Comparison of ENCODE assay signal across 1 cellular context in the genomic region with DNA sequence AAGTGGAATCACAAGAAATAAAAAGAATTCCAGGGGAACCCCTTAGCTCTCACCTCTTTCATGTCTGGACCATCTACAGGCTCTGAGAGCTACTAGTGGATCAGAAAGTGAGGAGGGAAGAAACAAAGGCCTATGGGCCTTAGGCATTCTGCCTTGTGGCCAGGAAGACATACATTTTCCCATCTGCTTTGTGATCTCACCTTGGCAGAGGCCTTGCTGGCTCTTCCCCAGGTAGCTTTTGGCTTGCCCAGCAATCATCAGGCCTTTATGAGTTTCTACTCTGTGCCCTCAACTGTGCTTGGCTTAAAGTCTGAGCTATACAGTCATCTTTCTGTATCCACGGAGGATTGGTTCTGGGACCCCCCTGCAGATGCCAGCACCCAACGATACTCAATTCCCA.
TF ChIP-seq lines count a peak whose summit lies in the region.

No MANE protein-coding gene starts in this region.

TF ChIP-seq in GM23338, 12 proteins besides CTCF, POLR2A, EP300 and RAD21 (continued from another document):
- TF ChIP-seq, protein P1, sequence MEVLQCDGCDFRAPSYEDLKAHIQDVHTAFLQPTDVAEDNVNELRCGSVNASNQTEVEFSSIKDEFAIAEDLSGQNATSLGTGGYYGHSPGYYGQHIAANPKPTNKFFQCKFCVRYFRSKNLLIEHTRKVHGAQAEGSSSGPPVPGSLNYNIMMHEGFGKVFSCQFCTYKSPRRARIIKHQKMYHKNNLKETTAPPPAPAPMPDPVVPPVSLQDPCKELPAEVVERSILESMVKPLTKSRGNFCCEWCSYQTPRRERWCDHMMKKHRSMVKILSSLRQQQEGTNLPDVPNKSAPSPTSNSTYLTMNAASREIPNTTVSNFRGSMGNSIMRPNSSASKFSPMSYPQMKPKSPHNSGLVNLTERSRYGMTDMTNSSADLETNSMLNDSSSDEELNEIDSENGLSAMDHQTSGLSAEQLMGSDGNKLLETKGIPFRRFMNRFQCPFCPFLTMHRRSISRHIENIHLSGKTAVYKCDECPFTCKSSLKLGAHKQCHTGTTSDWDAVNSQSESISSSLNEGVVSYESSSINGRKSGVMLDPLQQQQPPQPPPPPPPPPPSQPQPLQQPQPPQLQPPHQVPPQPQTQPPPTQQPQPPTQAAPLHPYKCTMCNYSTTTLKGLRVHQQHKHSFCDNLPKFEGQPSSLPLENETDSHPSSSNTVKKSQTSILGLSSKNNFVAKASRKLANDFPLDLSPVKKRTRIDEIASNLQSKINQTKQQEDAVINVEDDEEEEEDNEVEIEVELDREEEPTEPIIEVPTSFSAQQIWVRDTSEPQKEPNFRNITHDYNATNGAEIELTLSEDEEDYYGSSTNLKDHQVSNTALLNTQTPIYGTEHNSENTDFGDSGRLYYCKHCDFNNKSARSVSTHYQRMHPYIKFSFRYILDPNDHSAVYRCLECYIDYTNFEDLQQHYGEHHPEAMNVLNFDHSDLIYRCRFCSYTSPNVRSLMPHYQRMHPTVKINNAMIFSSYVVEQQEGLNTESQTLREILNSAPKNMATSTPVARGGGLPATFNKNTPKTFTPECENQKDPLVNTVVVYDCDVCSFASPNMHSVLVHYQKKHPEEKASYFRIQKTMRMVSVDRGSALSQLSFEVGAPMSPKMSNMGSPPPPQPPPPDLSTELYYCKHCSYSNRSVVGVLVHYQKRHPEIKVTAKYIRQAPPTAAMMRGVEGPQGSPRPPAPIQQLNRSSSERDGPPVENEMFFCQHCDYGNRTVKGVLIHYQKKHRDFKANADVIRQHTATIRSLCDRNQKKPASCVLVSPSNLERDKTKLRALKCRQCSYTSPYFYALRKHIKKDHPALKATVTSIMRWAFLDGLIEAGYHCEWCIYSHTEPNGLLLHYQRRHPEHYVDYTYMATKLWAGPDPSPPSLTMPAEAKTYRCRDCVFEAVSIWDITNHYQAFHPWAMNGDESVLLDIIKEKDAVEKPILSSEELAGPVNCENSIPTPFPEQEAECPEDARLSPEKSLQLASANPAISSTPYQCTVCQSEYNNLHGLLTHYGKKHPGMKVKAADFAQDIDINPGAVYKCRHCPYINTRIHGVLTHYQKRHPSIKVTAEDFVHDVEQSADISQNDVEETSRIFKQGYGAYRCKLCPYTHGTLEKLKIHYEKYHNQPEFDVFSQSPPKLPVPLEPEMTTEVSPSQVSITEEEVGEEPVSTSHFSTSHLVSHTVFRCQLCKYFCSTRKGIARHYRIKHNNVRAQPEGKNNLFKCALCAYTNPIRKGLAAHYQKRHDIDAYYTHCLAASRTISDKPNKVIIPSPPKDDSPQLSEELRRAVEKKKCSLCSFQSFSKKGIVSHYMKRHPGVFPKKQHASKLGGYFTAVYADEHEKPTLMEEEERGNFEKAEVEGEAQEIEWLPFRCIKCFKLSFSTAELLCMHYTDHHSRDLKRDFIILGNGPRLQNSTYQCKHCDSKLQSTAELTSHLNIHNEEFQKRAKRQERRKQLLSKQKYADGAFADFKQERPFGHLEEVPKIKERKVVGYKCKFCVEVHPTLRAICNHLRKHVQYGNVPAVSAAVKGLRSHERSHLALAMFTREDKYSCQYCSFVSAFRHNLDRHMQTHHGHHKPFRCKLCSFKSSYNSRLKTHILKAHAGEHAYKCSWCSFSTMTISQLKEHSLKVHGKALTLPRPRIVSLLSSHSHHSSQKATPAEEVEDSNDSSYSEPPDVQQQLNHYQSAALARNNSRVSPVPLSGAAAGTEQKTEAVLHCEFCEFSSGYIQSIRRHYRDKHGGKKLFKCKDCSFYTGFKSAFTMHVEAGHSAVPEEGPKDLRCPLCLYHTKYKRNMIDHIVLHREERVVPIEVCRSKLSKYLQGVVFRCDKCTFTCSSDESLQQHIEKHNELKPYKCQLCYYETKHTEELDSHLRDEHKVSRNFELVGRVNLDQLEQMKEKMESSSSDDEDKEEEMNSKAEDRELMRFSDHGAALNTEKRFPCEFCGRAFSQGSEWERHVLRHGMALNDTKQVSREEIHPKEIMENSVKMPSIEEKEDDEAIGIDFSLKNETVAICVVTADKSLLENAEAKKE (CRISPR knock-in tag; IDR thresholded peaks at IDR 0.05): no peak
- TF ChIP-seq JUNB (IDR thresholded peaks at IDR 0.05; ENCODE audit: unreplicated experiment) (no peak), ZNF331 (CRISPR knock-in tag; IDR thresholded peaks at IDR 0.05; ENCODE audit: low read depth) (no peak)
- TF ChIP-seq, protein P2, sequence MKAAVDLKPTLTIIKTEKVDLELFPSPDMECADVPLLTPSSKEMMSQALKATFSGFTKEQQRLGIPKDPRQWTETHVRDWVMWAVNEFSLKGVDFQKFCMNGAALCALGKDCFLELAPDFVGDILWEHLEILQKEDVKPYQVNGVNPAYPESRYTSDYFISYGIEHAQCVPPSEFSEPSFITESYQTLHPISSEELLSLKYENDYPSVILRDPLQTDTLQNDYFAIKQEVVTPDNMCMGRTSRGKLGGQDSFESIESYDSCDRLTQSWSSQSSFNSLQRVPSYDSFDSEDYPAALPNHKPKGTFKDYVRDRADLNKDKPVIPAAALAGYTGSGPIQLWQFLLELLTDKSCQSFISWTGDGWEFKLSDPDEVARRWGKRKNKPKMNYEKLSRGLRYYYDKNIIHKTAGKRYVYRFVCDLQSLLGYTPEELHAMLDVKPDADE (IDR thresholded peaks at IDR 0.05): no peak
